ENCODE assay signal across 16 cellular contexts in genomic region chr4:18203936-18204335, GRCh38.
DNase-seq lines count a peak whose midpoint lies in the region; ATAC-seq, FAIRE-seq and TF ChIP-seq lines count a peak whose summit lies in the region.
"Had no signal": no experiment of that assay in that cellular context is flagged by ENCODE, and none has a peak within 500 bp of the region (broad histone marks: within the 10 kb centered on the region; RNA-seq: fewer than 3 reads in every experiment).

No MANE protein-coding gene starts in this region.

- no peaks in the 10 kb centered on the region for H3K9me3 ChIP-seq in small intestine (ENCODE audit: control insufficient read depth, low read depth)

- no peaks in the 10 kb centered on the region for H3K79me2 ChIP-seq in GM23338 (replicated peaks; ENCODE audit: insufficient read depth)

- H3K36me3 ChIP-seq in GM23338 (ENCODE audit: insufficient read depth): no peaks in the 10 kb centered on the region
- no peaks in the 10 kb centered on the region for H3K36me3 ChIP-seq in small intestine (ENCODE audit: control insufficient read depth in 2 of 2, insufficient read depth in 2 of 2, low read length in 2 of 2)

- H3K4me1 ChIP-seq in GM23338 (ENCODE audit: insufficient read depth) (no peaks in the 10 kb centered on the region), small intestine (ENCODE audit: control insufficient read depth in 2 of 2, insufficient read depth in 1 of 2, low read depth in 1 of 2, low read length in 1 of 2) (no peaks in the 10 kb centered on the region)

- TF ChIP-seq CTCF in GM12865 (IDR thresholded peaks at IDR 0.05; ENCODE audit: insufficient read depth, low read depth, low read length, missing control alignments): no peak
- TF ChIP-seq CTCF in GM23338 (conservative IDR thresholded peaks at IDR 0.05; ENCODE audit: low read depth in 2 of 2): no peak

- 35 to 60% (median 57%) methylated on average over 3 of the region's 3 CpGs for WGBS in small intestine, 3 donors

- no peak overlapping the region for H3K4me2 ChIP-seq in GM23338

- no peaks in the 10 kb centered on the region; the same call in 1 of the 2 replicates for H4K20me1 ChIP-seq in GM23338 (replicated peaks; ENCODE audit: insufficient read depth)

- no peak overlapping the region for H3K4me3 ChIP-seq in GM12865 (ENCODE audit: low read depth, low read length)
- H3K4me3 ChIP-seq in GM23338: no peak overlapping the region
- no peak overlapping the region for H3K4me3 ChIP-seq in small intestine (ENCODE audit: low read depth in 1 of 2, low read length in 2 of 2)
- H3K4me3 ChIP-seq: GM23248 had no signal

- ATAC-seq in GM23338 (no peak), GM19328 (IDR thresholded peaks at IDR 0.05; ENCODE audit: unreplicated experiment) (no peak)
- ATAC-seq in activated T-cell treated with anti-CD3 and anti-CD28 coated beads, Interleukin-2, amount 50 U/mL, for 4 hours: no peak
- ATAC-seq: CD8-positive, alpha-beta T cell had no signal

- no peak overlapping the region for H3K27ac ChIP-seq in GM23338 (ENCODE audit: low read depth)
- no peak overlapping the region for H3K27ac ChIP-seq in small intestine (ENCODE audit: low read depth in 1 of 2, low read length in 1 of 2)
- H3K27ac ChIP-seq: GM23248 had no signal

- H3K36me3 Mint-ChIP-seq in GM23338 (ENCODE audit: low read depth): no peaks in the 10 kb centered on the region
- no peaks in the 10 kb centered on the region for H3K36me3 Mint-ChIP-seq in activated T-cell treated with anti-CD3 and anti-CD28 coated beads, Interleukin-2, amount 50 U/mL, for 4 hours (ENCODE audit: insufficient read depth)
- H3K36me3 Mint-ChIP-seq: CD14-positive monocyte; CD8-positive, alpha-beta T cell; IgD-negative memory B cell had no signal

- H3K9me2 ChIP-seq in GM23338 (ENCODE audit: insufficient read depth): peaks cover 2% of the 10 kb centered on the region; the same call in 1 of the 2 replicates

- DNase-seq in GM12865 (ENCODE audit: low read depth) (peak; percentile 27), GM23338 (ENCODE audit: low spot score) (no peak), NCI-H2171 treated with DMSO at 0.1 percent for 48 hours (lab: John Stamatoyannopoulos, UW) (peak; percentile 62), small intestine (no peak), Kasumi-1 (lab: John Stamatoyannopoulos, UW) (no peak)
- no peak for DNase-seq in activated T-cell treated with anti-CD3 and anti-CD28 coated beads, Interleukin-2, amount 50 U/mL, for 4 hours
- DNase-seq: CD8-positive, alpha-beta T cell; COR-L47; GM23248; H9; KG1 had no signal

- FAIRE-seq in small intestine (lab: Jason Lieb, UNC): no peak
- FAIRE-seq: A204.1, GM12891 had no signal

- H3F3A ChIP-seq in GM23338 (replicated peaks; ENCODE audit: low read depth): no peaks in the 10 kb centered on the region

- H3K4me1 Mint-ChIP-seq in GM23338: no peaks in the 10 kb centered on the region
- H3K4me1 Mint-ChIP-seq in activated T-cell treated with anti-CD3 and anti-CD28 coated beads, Interleukin-2, amount 50 U/mL, for 4 hours (ENCODE audit: low read depth): no peaks in the 10 kb centered on the region
- H3K4me1 Mint-ChIP-seq: CD14-positive monocyte, H9, IgD-negative memory B cell had no signal

- H3K27me3 Mint-ChIP-seq in GM23338 (ENCODE audit: insufficient read depth, low read depth, poor library complexity): peaks cover 1% of the 10 kb centered on the region
- peaks cover 8% of the 10 kb centered on the region for H3K27me3 Mint-ChIP-seq in activated T-cell treated with anti-CD3 and anti-CD28 coated beads, Interleukin-2, amount 50 U/mL, for 4 hours (ENCODE audit: low read depth)

- H3K27ac Mint-ChIP-seq in GM23338: no peak overlapping the region
- H3K27ac Mint-ChIP-seq: CD14-positive monocyte; CD8-positive, alpha-beta T cell; H9; IgD-negative memory B cell had no signal

- H2AFZ ChIP-seq in GM23338: peak overlapping the region; percentile 23
- H2AFZ ChIP-seq: GM23248 had no signal

- H3K9me3 Mint-ChIP-seq in GM23338: no peaks in the 10 kb centered on the region
- H3K9me3 Mint-ChIP-seq in activated T-cell treated with anti-CD3 and anti-CD28 coated beads, Interleukin-2, amount 50 U/mL, for 4 hours: no peaks in the 10 kb centered on the region
- H3K9me3 Mint-ChIP-seq: CD8-positive, alpha-beta T cell; H9; IgD-negative memory B cell had no signal

- no peaks in the 10 kb centered on the region for H3K27me3 ChIP-seq in GM23338 (ENCODE audit: insufficient read depth)
- H3K27me3 ChIP-seq in small intestine (ENCODE audit: control insufficient read depth in 2 of 2, insufficient read depth in 2 of 2, low read length in 2 of 2): no peaks in the 10 kb centered on the region

- H3K4me3 Mint-ChIP-seq in GM23338: no peak overlapping the region
- H3K4me3 Mint-ChIP-seq in activated T-cell treated with anti-CD3 and anti-CD28 coated beads, Interleukin-2, amount 50 U/mL, for 4 hours: no peak overlapping the region
- H3K4me3 Mint-ChIP-seq: CD14-positive monocyte; CD8-positive, alpha-beta T cell; H9; IgD-negative memory B cell had no signal

TF ChIP-seq in GM23338, 12 proteins besides CTCF, POLR2A, EP300 and RAD21 (continues in another document):
- TF ChIP-seq ZNF462 (CRISPR knock-in tag; IDR thresholded peaks at IDR 0.05) (no peak), POLR2AphosphoS5 (IDR thresholded peaks at IDR 0.05; ENCODE audit: low read depth) (no peak), NANOG (IDR thresholded peaks at IDR 0.05; ENCODE audit: borderline replicate concordance) (no peak), EZH2phosphoT487 (IDR thresholded peaks at IDR 0.05; ENCODE audit: unreplicated experiment) (no peak)

Comparison
In these comparisons a context has a peak if more than half of its experiments do, and no peak if none do; other contexts are left out.
1. DNase-seq: peak in GM12865 (single experiment) and NCI-H2171 treated with DMSO at 0.1 percent for 48 hours (single experiment); none in GM23338 (single experiment), small intestine (single experiment), activated T-cell treated with anti-CD3 and anti-CD28 coated beads, Interleukin-2, amount 50 U/mL, for 4 hours (single experiment) and Kasumi-1 (0 of 2).